Comparison of ENCODE assay signal across 17 cellular contexts in genomic region chr1:20123696-20124450, GRCh38. TPM values are rescaled to one million over a fixed set of nuclear protein-coding genes. Genes with fewer than 3 reads are reported as not detected.
DNase-seq lines count a peak whose midpoint lies in the region; ATAC-seq and TF ChIP-seq lines count a peak whose summit lies in the region.
"Had no signal": no experiment of that assay in that cellular context is flagged by ENCODE, and none has a peak within 500 bp of the region (broad histone marks: within the 10 kb centered on the region; RNA-seq: fewer than 3 reads in every experiment).

No MANE protein-coding gene starts in this region.

- no peaks in the 10 kb centered on the region for H3F3A ChIP-seq in GM23338 (replicated peaks; ENCODE audit: low read depth)

- no peak for ATAC-seq in GM23338
- ATAC-seq in naive B cell (ENCODE audit: low read depth in 2 of 2) = peak; percentile 71 to 73
- ATAC-seq: activated CD8-positive, alpha-beta memory T cell treated with anti-CD3 and anti-CD28 coated beads, Interleukin-2, amount 10 ng/mL, durations not matched to agents 7 days and 5 days had no signal

- POLR2A ChIA-PET in activated CD4-positive, alpha-beta memory T cell treated with anti-CD3 and anti-CD28 coated beads, Interleukin-2, amount 10 ng/mL, durations not matched to agents 7 days and 5 days (lab: Charles Lee) = no interaction called here

- H3K4me3 Mint-ChIP-seq in GM23338 = no peak overlapping the region
- H3K4me3 Mint-ChIP-seq in naive B cell = peak overlapping the region in 4 of 8 donors; percentile 18 to 76 (median 58)
- no peak overlapping the region for H3K4me3 Mint-ChIP-seq in activated CD4-positive, alpha-beta memory T cell treated with anti-CD3 and anti-CD28 coated beads, Interleukin-2, amount 10 ng/mL, durations not matched to agents 7 days and 5 days
- H3K4me3 Mint-ChIP-seq: activated CD4-positive, alpha-beta T cell treated with anti-CD3 and anti-CD28 coated beads for 36 hours; activated CD8-positive, alpha-beta memory T cell treated with anti-CD3 and anti-CD28 coated beads, Interleukin-2, amount 10 ng/mL, durations not matched to agents 7 days and 5 days; stimulated activated naive CD8-positive, alpha-beta T cell treated with anti-CD3 and anti-CD28 coated beads, Interleukin-15, Interleukin-2, amounts not matched to agents 100 ng/mL and 50 ng/mL, for 24 hours; type B pancreatic cell had no signal

- H3K4me1 Mint-ChIP-seq in GM23338 (no peaks in the 10 kb centered on the region), naive B cell (peaks cover 36 to 76% (median 65%) of the 10 kb centered on the region in 3 donors)
- no peaks in the 10 kb centered on the region for H3K4me1 Mint-ChIP-seq in activated CD4-positive, alpha-beta memory T cell treated with anti-CD3 and anti-CD28 coated beads, Interleukin-2, amount 10 ng/mL, durations not matched to agents 7 days and 5 days
- H3K4me1 Mint-ChIP-seq: activated CD4-positive, alpha-beta T cell treated with anti-CD3 and anti-CD28 coated beads for 36 hours had no signal

- no peaks in the 10 kb centered on the region for H4K20me1 ChIP-seq in GM23338 (replicated peaks; ENCODE audit: insufficient read depth)

- H3K27ac ChIP-seq in GM23338 (ENCODE audit: low read depth) = no peak overlapping the region
- H3K27ac ChIP-seq: neutrophil, SK-N-MC had no signal

- H3K4me3 ChIP-seq in GM23338 (no peak overlapping the region), astrocyte of the spinal cord (ENCODE audit: low read depth, low read length) (no peak overlapping the region)
- H3K4me3 ChIP-seq: SK-N-MC had no signal

- H3K36me3 ChIP-seq in GM23338 (ENCODE audit: insufficient read depth) = no peaks in the 10 kb centered on the region
- H3K36me3 ChIP-seq: neutrophil had no signal

- H3K27ac Mint-ChIP-seq in GM23338 (no peak overlapping the region), naive B cell (peak overlapping the region in 3 of 6 donors; percentile 49 to 73 (median 64))
- no peak overlapping the region for H3K27ac Mint-ChIP-seq in activated CD4-positive, alpha-beta memory T cell treated with anti-CD3 and anti-CD28 coated beads, Interleukin-2, amount 10 ng/mL, durations not matched to agents 7 days and 5 days
- H3K27ac Mint-ChIP-seq: activated CD4-positive, alpha-beta T cell treated with anti-CD3 and anti-CD28 coated beads for 36 hours; activated CD8-positive, alpha-beta memory T cell treated with anti-CD3 and anti-CD28 coated beads, Interleukin-2, amount 10 ng/mL, durations not matched to agents 7 days and 5 days; stimulated activated naive CD8-positive, alpha-beta T cell treated with anti-CD3 and anti-CD28 coated beads, Interleukin-15, Interleukin-2, amounts not matched to agents 100 ng/mL and 50 ng/mL, for 24 hours; type B pancreatic cell had no signal

- no peak overlapping the region for H3K4me2 ChIP-seq in GM23338

- peak overlapping the region; percentile 32; the same call in 1 of the 2 replicates for H2AFZ ChIP-seq in GM23338

- H3K36me3 Mint-ChIP-seq in GM23338 (ENCODE audit: low read depth) (no peaks in the 10 kb centered on the region; the same call in 2 of the 3 replicates), naive B cell (no peaks in the 10 kb centered on the region)
- no peaks in the 10 kb centered on the region for H3K36me3 Mint-ChIP-seq in activated CD4-positive, alpha-beta memory T cell treated with anti-CD3 and anti-CD28 coated beads, Interleukin-2, amount 10 ng/mL, durations not matched to agents 7 days and 5 days (ENCODE audit: low read depth)
- H3K36me3 Mint-ChIP-seq: activated CD8-positive, alpha-beta memory T cell treated with anti-CD3 and anti-CD28 coated beads, Interleukin-2, amount 10 ng/mL, durations not matched to agents 7 days and 5 days; type B pancreatic cell had no signal

- CTCF ChIA-PET in activated CD4-positive, alpha-beta memory T cell treated with anti-CD3 and anti-CD28 coated beads, Interleukin-2, amount 10 ng/mL, durations not matched to agents 7 days and 5 days (lab: Charles Lee) = interaction anchor here (1.0 kb wide), 1 partner anchor 71 kb away, joined by 4 read pairs; no protein-coding TSS in a partner anchor

- DNase-seq in GM23338 (ENCODE audit: low spot score) (no peak), MV-4-11 (lab: John Stamatoyannopoulos, UW) (peak; percentile 67), astrocyte of the spinal cord (ENCODE audit: low read depth, low spot score) (peak; percentile 27), naive B cell (peak; percentile 28), HuH-7.5 (ENCODE audit: low spot score) (no peak), NCI-H2029 treated with DMSO at 0.1 percent for 48 hours (lab: John Stamatoyannopoulos, UW) (no peak)
- DNase-seq in stimulated activated naive CD4-positive, alpha-beta T cell treated with Interleukin-2 at 50 U/mL for 16 hours (lab: John Stamatoyannopoulos, UW) = no peak
- DNase-seq in activated CD4-positive, alpha-beta memory T cell treated with anti-CD3 and anti-CD28 coated beads, Interleukin-2, amount 10 ng/mL, durations not matched to agents 7 days and 5 days = no peak
- DNase-seq: activated CD8-positive, alpha-beta memory T cell treated with anti-CD3 and anti-CD28 coated beads, Interleukin-2, amount 10 ng/mL, durations not matched to agents 7 days and 5 days; KG1; left ventricle myocardium superior; retina had no signal

- no peaks in the 10 kb centered on the region for H3K27me3 ChIP-seq in GM23338 (ENCODE audit: insufficient read depth)

- H3K4me1 ChIP-seq in GM23338 (ENCODE audit: insufficient read depth) = no peaks in the 10 kb centered on the region

- H3K9me2 ChIP-seq in GM23338 (ENCODE audit: insufficient read depth) = no peaks in the 10 kb centered on the region

- H3K9me3 Mint-ChIP-seq in GM23338 (peaks cover 10% of the 10 kb centered on the region; the same call in 2 of the 3 replicates), naive B cell (peaks cover 0 to 4% (median 0%) of the 10 kb centered on the region in 7 donors)
- no peaks in the 10 kb centered on the region for H3K9me3 Mint-ChIP-seq in activated CD4-positive, alpha-beta memory T cell treated with anti-CD3 and anti-CD28 coated beads, Interleukin-2, amount 10 ng/mL, durations not matched to agents 7 days and 5 days
- H3K9me3 Mint-ChIP-seq: stimulated activated naive CD8-positive, alpha-beta T cell treated with anti-CD3 and anti-CD28 coated beads, Interleukin-15, Interleukin-2, amounts not matched to agents 100 ng/mL and 50 ng/mL, for 24 hours; type B pancreatic cell had no signal

- no peaks in the 10 kb centered on the region for H3K79me2 ChIP-seq in GM23338 (replicated peaks; ENCODE audit: insufficient read depth)

- in situ Hi-C loops in astrocyte of the spinal cord (cut with HindIII; ENCODE audit: low sequenced_read_pairs) = no loop called here

- no peak for TF ChIP-seq CTCF in GM23338 (conservative IDR thresholded peaks at IDR 0.05; ENCODE audit: low read depth in 2 of 2)
- TF ChIP-seq CTCF in astrocyte of the spinal cord (IDR thresholded peaks at IDR 0.05; ENCODE audit: low read depth, low read length) = no peak

- H3K27me3 Mint-ChIP-seq in GM23338 (ENCODE audit: insufficient read depth, low read depth, poor library complexity) (peaks cover 7% of the 10 kb centered on the region), naive B cell (no peaks in the 10 kb centered on the region)
- H3K27me3 Mint-ChIP-seq in activated CD4-positive, alpha-beta memory T cell treated with anti-CD3 and anti-CD28 coated beads, Interleukin-2, amount 10 ng/mL, durations not matched to agents 7 days and 5 days = peaks cover 10% of the 10 kb centered on the region

TF ChIP-seq in GM23338, 12 proteins besides CTCF, POLR2A, EP300 and RAD21 (continues in another document):
- TF ChIP-seq STAT1 (IDR thresholded peaks at IDR 0.05; ENCODE audit: unreplicated experiment) (no peak), CREB1 (CRISPR knock-in tag; IDR thresholded peaks at IDR 0.05; ENCODE audit: low read depth) (no peak), NANOG (IDR thresholded peaks at IDR 0.05; ENCODE audit: borderline replicate concordance) (no peak), POLR2AphosphoS5 (IDR thresholded peaks at IDR 0.05; ENCODE audit: low read depth) (no peak), EZH2phosphoT487 (IDR thresholded peaks at IDR 0.05; ENCODE audit: unreplicated experiment) (no peak), EZH2 (IDR thresholded peaks at IDR 0.05; ENCODE audit: low read depth, unreplicated experiment) (no peak), ZNF331 (CRISPR knock-in tag; IDR thresholded peaks at IDR 0.05; ENCODE audit: low read depth) (no peak)
- TF ChIP-seq, protein P1, sequence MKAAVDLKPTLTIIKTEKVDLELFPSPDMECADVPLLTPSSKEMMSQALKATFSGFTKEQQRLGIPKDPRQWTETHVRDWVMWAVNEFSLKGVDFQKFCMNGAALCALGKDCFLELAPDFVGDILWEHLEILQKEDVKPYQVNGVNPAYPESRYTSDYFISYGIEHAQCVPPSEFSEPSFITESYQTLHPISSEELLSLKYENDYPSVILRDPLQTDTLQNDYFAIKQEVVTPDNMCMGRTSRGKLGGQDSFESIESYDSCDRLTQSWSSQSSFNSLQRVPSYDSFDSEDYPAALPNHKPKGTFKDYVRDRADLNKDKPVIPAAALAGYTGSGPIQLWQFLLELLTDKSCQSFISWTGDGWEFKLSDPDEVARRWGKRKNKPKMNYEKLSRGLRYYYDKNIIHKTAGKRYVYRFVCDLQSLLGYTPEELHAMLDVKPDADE (IDR thresholded peaks at IDR 0.05) = no peak

RNA-seq across cellular contexts. Expression of gene PLA2G2D, which starts 4.5 kb away (rescaled TPM):
- total RNA-seq in GM23338 (2014; rRNA removed; shearing (Covaris generic)) = not detected in 2 replicates
- polyA plus RNA-seq in GM23338 (2016; fragmentation: Nextera tagmentation; extraction: Ambion mirVana) = not detected in 2 replicates
- 1 to 10 TPM; 3.2 to 5.1 (median 4.0) TPM for polyA plus RNA-seq in naive B cell (ENCODE audit: low read depth in 6 of 6)
- not detected for total RNA-seq in activated CD4-positive, alpha-beta memory T cell treated with anti-CD3 and anti-CD28 coated beads, Interleukin-2, amount 10 ng/mL, durations not matched to agents 7 days and 5 days
- total RNA-seq: activated CD4-positive, alpha-beta T cell treated with anti-CD3 and anti-CD28 coated beads for 36 hours; activated CD8-positive, alpha-beta memory T cell treated with anti-CD3 and anti-CD28 coated beads, Interleukin-2, amount 10 ng/mL, durations not matched to agents 7 days and 5 days; left ventricle myocardium superior had no signal

RNA-seq across cellular contexts. Expression of gene PLA2G2F, which starts 15.2 kb away (rescaled TPM):
- total RNA-seq in GM23338 (2014; rRNA removed; shearing (Covaris generic)) = not detected in 2 replicates
- polyA plus RNA-seq in GM23338 (2016; fragmentation: Nextera tagmentation; extraction: Ambion mirVana) (not detected in 2 replicates), naive B cell (ENCODE audit: low read depth in 6 of 6) (not detected)
- not detected for total RNA-seq in activated CD4-positive, alpha-beta memory T cell treated with anti-CD3 and anti-CD28 coated beads, Interleukin-2, amount 10 ng/mL, durations not matched to agents 7 days and 5 days
- total RNA-seq: activated CD4-positive, alpha-beta T cell treated with anti-CD3 and anti-CD28 coated beads for 36 hours; activated CD8-positive, alpha-beta memory T cell treated with anti-CD3 and anti-CD28 coated beads, Interleukin-2, amount 10 ng/mL, durations not matched to agents 7 days and 5 days; left ventricle myocardium superior had no signal

RNA-seq across cellular contexts. Expression of gene PLA2G5, which starts 53.9 kb away (rescaled TPM):
- 0.16 TPM in 1 of 2 replicates, not detected in the other for total RNA-seq in GM23338 (2014; rRNA removed; shearing (Covaris generic))
- not detected in 2 replicates for polyA plus RNA-seq in GM23338 (2016; fragmentation: Nextera tagmentation; extraction: Ambion mirVana)
- polyA plus RNA-seq in naive B cell (ENCODE audit: low read depth in 6 of 6) = not detected
- not detected for total RNA-seq in activated CD4-positive, alpha-beta memory T cell treated with anti-CD3 and anti-CD28 coated beads, Interleukin-2, amount 10 ng/mL, durations not matched to agents 7 days and 5 days
- total RNA-seq: activated CD4-positive, alpha-beta T cell treated with anti-CD3 and anti-CD28 coated beads for 36 hours; activated CD8-positive, alpha-beta memory T cell treated with anti-CD3 and anti-CD28 coated beads, Interleukin-2, amount 10 ng/mL, durations not matched to agents 7 days and 5 days had no signal

Comparison
In these comparisons a context has a peak if more than half of its experiments do, and no peak if none do; other contexts are left out.
1. DNase-seq: peak in MV-4-11 (single experiment), astrocyte of the spinal cord (single experiment) and naive B cell (single experiment); none in GM23338 (single experiment), stimulated activated naive CD4-positive, alpha-beta T cell treated with Interleukin-2 at 50 U/mL for 16 hours (single experiment), HuH-7.5 (single experiment), NCI-H2029 treated with DMSO at 0.1 percent for 48 hours (single experiment) and activated CD4-positive, alpha-beta memory T cell treated with anti-CD3 and anti-CD28 coated beads, Interleukin-2, amount 10 ng/mL, durations not matched to agents 7 days and 5 days (single experiment).